In genomic region chr17:16269658-16270057, GRCh38 we compare ENCODE assay signal across 16 cellular contexts. TPM values are rescaled to one million over a fixed set of nuclear protein-coding genes. Genes with fewer than 3 reads are reported as not detected.
DNase-seq lines count a peak whose midpoint lies in the region; ATAC-seq and TF ChIP-seq lines count a peak whose summit lies in the region.
"Had no signal": no experiment of that assay in that cellular context is flagged by ENCODE, and none has a peak within 500 bp of the region (broad histone marks: within the 10 kb centered on the region; RNA-seq: fewer than 3 reads in every experiment).

No MANE protein-coding gene starts in this region.

- peak overlapping the region; percentile 76 for H3K27ac Mint-ChIP-seq in activated CD4-positive, alpha-beta T cell treated with anti-CD3 and anti-CD28 coated beads, Interleukin-2, amount 10 ng/mL, durations not matched to agents 7 days and 5 days
- no peak overlapping the region for H3K27ac Mint-ChIP-seq in activated CD4-positive, alpha-beta T cell treated with anti-CD3 and anti-CD28 coated beads for 36 hours
- H3K27ac Mint-ChIP-seq in HFFc6: peak overlapping the region; percentile 16
- H3K27ac Mint-ChIP-seq: IgD-negative memory B cell had no signal

- intact Hi-C loops in activated CD4-positive, alpha-beta T cell treated with anti-CD3 and anti-CD28 coated beads for 36 hours (cut with DNase I, micrococcal nuclease): no loop called here
- intact Hi-C loops in left lung (cut with DNase I): no loop called here

- H3K4me3 ChIP-seq in brain microvascular endothelial cell (ENCODE audit: low read depth, low read length): no peak overlapping the region
- no peak overlapping the region for H3K4me3 ChIP-seq in left lung
- H3K4me3 ChIP-seq: A549, Peyer's patch, stomach had no signal

- peaks cover 19% of the 10 kb centered on the region for H3K36me3 Mint-ChIP-seq in activated CD4-positive, alpha-beta T cell treated with anti-CD3 and anti-CD28 coated beads, Interleukin-2, amount 10 ng/mL, durations not matched to agents 7 days and 5 days (ENCODE audit: low read depth)
- H3K36me3 Mint-ChIP-seq in activated CD4-positive, alpha-beta T cell treated with anti-CD3 and anti-CD28 coated beads for 36 hours (ENCODE audit: low read depth): peaks cover 7% of the 10 kb centered on the region
- H3K36me3 Mint-ChIP-seq in HFFc6 (ENCODE audit: low read depth): no peaks in the 10 kb centered on the region

- no peaks in the 10 kb centered on the region for H3K9me3 ChIP-seq in left lung
- H3K9me3 ChIP-seq: A549, Peyer's patch, stomach had no signal

- DNase-seq in activated CD4-positive, alpha-beta T cell treated with anti-CD3 and anti-CD28 coated beads, Interleukin-2, amount 10 ng/mL, durations not matched to agents 7 days and 5 days: no peak
- no peak for DNase-seq in activated CD4-positive, alpha-beta T cell treated with anti-CD3 and anti-CD28 coated beads for 36 hours
- peak; percentile 39 for DNase-seq in HFFc6
- peak; percentile 11 for DNase-seq in brain microvascular endothelial cell
- no peak for DNase-seq in left lung
- no peak for DNase-seq in midbrain (lab: John Stamatoyannopoulos, UW)
- DNase-seq in cerebellar cortex (ENCODE audit: low spot score): no peak
- no peak for DNase-seq in activated effector memory CD4-positive, alpha-beta T cell treated with anti-CD3 and anti-CD28 coated beads, Interleukin-2, amount 50 U/mL, for 16 hours
- DNase-seq: activated B cell treated with CpG ODN at 0.5 μM for 24 hours, DMS153, NCI-H526, Peyer's patch, posterior cingulate gyrus, stomach had no signal

- H3K9me3 Mint-ChIP-seq in activated CD4-positive, alpha-beta T cell treated with anti-CD3 and anti-CD28 coated beads, Interleukin-2, amount 10 ng/mL, durations not matched to agents 7 days and 5 days: peaks cover 9% of the 10 kb centered on the region
- no peaks in the 10 kb centered on the region for H3K9me3 Mint-ChIP-seq in activated CD4-positive, alpha-beta T cell treated with anti-CD3 and anti-CD28 coated beads for 36 hours (ENCODE audit: low read depth)
- H3K9me3 Mint-ChIP-seq in HFFc6: no peaks in the 10 kb centered on the region
- H3K9me3 Mint-ChIP-seq: activated B cell treated with CpG ODN at 0.5 μM for 24 hours, IgD-negative memory B cell had no signal

- H3K4me1 ChIP-seq in left lung: peaks cover 0 to 22% of the 10 kb centered on the region in 2 donors
- H3K4me1 ChIP-seq: Peyer's patch had no signal

- H3K27me3 ChIP-seq in brain microvascular endothelial cell (replicated peaks) (no peaks in the 10 kb centered on the region), left lung (no peaks in the 10 kb centered on the region)
- H3K27me3 ChIP-seq: Peyer's patch, stomach had no signal

- in situ Hi-C loops in brain microvascular endothelial cell (cut with HindIII; ENCODE audit: low pct_ligation_motif_present, low sequenced_read_pairs): no loop called here

- CTCF ChIA-PET in activated CD4-positive, alpha-beta T cell treated with anti-CD3 and anti-CD28 coated beads, Interleukin-2, amount 10 ng/mL, durations not matched to agents 7 days and 5 days (lab: Charles Lee): interaction anchor here (1.0 kb wide), 1 partner anchor 16 kb away, joined by 4 read pairs; no protein-coding TSS in a partner anchor
- CTCF ChIA-PET in activated CD4-positive, alpha-beta T cell treated with anti-CD3 and anti-CD28 coated beads for 36 hours (lab: Charles Lee): no interaction called here

- TF ChIP-seq CTCF in HFFc6 (IDR thresholded peaks at IDR 0.05) (no peak), brain microvascular endothelial cell (IDR thresholded peaks at IDR 0.05; ENCODE audit: low read depth, low read length, missing control alignments) (no peak), left lung (IDR thresholded peaks at IDR 0.05) (no peak)

- no peaks in the 10 kb centered on the region for H3K27me3 Mint-ChIP-seq in activated CD4-positive, alpha-beta T cell treated with anti-CD3 and anti-CD28 coated beads, Interleukin-2, amount 10 ng/mL, durations not matched to agents 7 days and 5 days
- H3K27me3 Mint-ChIP-seq in activated CD4-positive, alpha-beta T cell treated with anti-CD3 and anti-CD28 coated beads for 36 hours: no peaks in the 10 kb centered on the region
- peaks cover 1% of the 10 kb centered on the region for H3K27me3 Mint-ChIP-seq in HFFc6 (ENCODE audit: insufficient read depth)
- H3K27me3 Mint-ChIP-seq: activated B cell treated with CpG ODN at 0.5 μM for 24 hours, IgD-negative memory B cell had no signal

- peaks cover 25% of the 10 kb centered on the region for H3K4me1 Mint-ChIP-seq in activated CD4-positive, alpha-beta T cell treated with anti-CD3 and anti-CD28 coated beads, Interleukin-2, amount 10 ng/mL, durations not matched to agents 7 days and 5 days
- peaks cover 25% of the 10 kb centered on the region for H3K4me1 Mint-ChIP-seq in activated CD4-positive, alpha-beta T cell treated with anti-CD3 and anti-CD28 coated beads for 36 hours
- peaks cover 46% of the 10 kb centered on the region for H3K4me1 Mint-ChIP-seq in HFFc6 (ENCODE audit: low read depth)

- no peak overlapping the region for H3K4me3 Mint-ChIP-seq in activated CD4-positive, alpha-beta T cell treated with anti-CD3 and anti-CD28 coated beads, Interleukin-2, amount 10 ng/mL, durations not matched to agents 7 days and 5 days
- H3K4me3 Mint-ChIP-seq in activated CD4-positive, alpha-beta T cell treated with anti-CD3 and anti-CD28 coated beads for 36 hours: no peak overlapping the region
- H3K4me3 Mint-ChIP-seq in HFFc6: no peak overlapping the region
- H3K4me3 Mint-ChIP-seq: activated B cell treated with CpG ODN at 0.5 μM for 24 hours, IgD-negative memory B cell had no signal

- ATAC-seq in activated CD4-positive, alpha-beta T cell treated with anti-CD3 and anti-CD28 coated beads for 36 hours: no peak
- peak; percentile 36 for ATAC-seq in left lung
- ATAC-seq: A549 had no signal

- POLR2A ChIA-PET in activated CD4-positive, alpha-beta T cell treated with anti-CD3 and anti-CD28 coated beads, Interleukin-2, amount 10 ng/mL, durations not matched to agents 7 days and 5 days (lab: Charles Lee): no interaction called here
- POLR2A ChIA-PET in activated CD4-positive, alpha-beta T cell treated with anti-CD3 and anti-CD28 coated beads for 36 hours (lab: Charles Lee): interaction anchor here (0.6 to 0.7 kb wide), 2 partner anchors 16 to 28 kb away, joined by 3 to 6 read pairs; no protein-coding TSS in a partner anchor

- H3K27ac ChIP-seq in brain microvascular endothelial cell: no peak overlapping the region
- H3K27ac ChIP-seq in left lung: peak overlapping the region in 1 of 2 donors; percentile 19
- H3K27ac ChIP-seq: A549, Peyer's patch, stomach had no signal

- H3K36me3 ChIP-seq in brain microvascular endothelial cell (replicated peaks) (no peaks in the 10 kb centered on the region), left lung (no peaks in the 10 kb centered on the region)
- H3K36me3 ChIP-seq: Peyer's patch, stomach had no signal

RNA-seq across cellular contexts. Expression of gene PIGL, which starts 52.6 kb away (rescaled TPM):
- 10 to 100 TPM; 25.2 to 30.6 TPM for total RNA-seq in activated CD4-positive, alpha-beta T cell treated with anti-CD3 and anti-CD28 coated beads, Interleukin-2, amount 10 ng/mL, durations not matched to agents 7 days and 5 days
- 10 to 100 TPM; 33.4 to 33.6 TPM for total RNA-seq in activated CD4-positive, alpha-beta T cell treated with anti-CD3 and anti-CD28 coated beads for 36 hours
- total RNA-seq in HFFc6 (2021; fragmentation: NEBNext Ultra II Directional; extraction: Animal tissue kit (Norgen Biotek cat#: 25700)): 10 to 100 TPM; 12.0 to 15.5 (median 14.9) TPM
- 10 to 100 TPM; 15.9 to 27.9 TPM for total RNA-seq in left lung

RNA-seq across cellular contexts. Expression of gene NCOR1, which starts 54.3 kb away (rescaled TPM):
- 100 to 1,000 TPM; 152 to 182 TPM for total RNA-seq in activated CD4-positive, alpha-beta T cell treated with anti-CD3 and anti-CD28 coated beads, Interleukin-2, amount 10 ng/mL, durations not matched to agents 7 days and 5 days
- 100 to 1,000 TPM; 110 to 155 TPM for total RNA-seq in activated CD4-positive, alpha-beta T cell treated with anti-CD3 and anti-CD28 coated beads for 36 hours
- 100 to 1,000 TPM; 103 to 115 (median 111) TPM for total RNA-seq in HFFc6 (2021; fragmentation: NEBNext Ultra II Directional; extraction: Animal tissue kit (Norgen Biotek cat#: 25700))
- 100 to 1,000 TPM; 116 to 139 TPM for total RNA-seq in left lung

Comparison
In these comparisons a context has a peak if more than half of its experiments do, and no peak if none do; other contexts are left out.
1. DNase-seq: peak in HFFc6 (single experiment) and brain microvascular endothelial cell (single experiment); none in activated CD4-positive, alpha-beta T cell treated with anti-CD3 and anti-CD28 coated beads, Interleukin-2, amount 10 ng/mL, durations not matched to agents 7 days and 5 days (single experiment), activated CD4-positive, alpha-beta T cell treated with anti-CD3 and anti-CD28 coated beads for 36 hours (single experiment), left lung (0 of 2), midbrain (single experiment), cerebellar cortex (single experiment) and activated effector memory CD4-positive, alpha-beta T cell treated with anti-CD3 and anti-CD28 coated beads, Interleukin-2, amount 50 U/mL, for 16 hours (single experiment).